Comparison of ENCODE assay signal across 11 cellular contexts in the genomic region with DNA sequence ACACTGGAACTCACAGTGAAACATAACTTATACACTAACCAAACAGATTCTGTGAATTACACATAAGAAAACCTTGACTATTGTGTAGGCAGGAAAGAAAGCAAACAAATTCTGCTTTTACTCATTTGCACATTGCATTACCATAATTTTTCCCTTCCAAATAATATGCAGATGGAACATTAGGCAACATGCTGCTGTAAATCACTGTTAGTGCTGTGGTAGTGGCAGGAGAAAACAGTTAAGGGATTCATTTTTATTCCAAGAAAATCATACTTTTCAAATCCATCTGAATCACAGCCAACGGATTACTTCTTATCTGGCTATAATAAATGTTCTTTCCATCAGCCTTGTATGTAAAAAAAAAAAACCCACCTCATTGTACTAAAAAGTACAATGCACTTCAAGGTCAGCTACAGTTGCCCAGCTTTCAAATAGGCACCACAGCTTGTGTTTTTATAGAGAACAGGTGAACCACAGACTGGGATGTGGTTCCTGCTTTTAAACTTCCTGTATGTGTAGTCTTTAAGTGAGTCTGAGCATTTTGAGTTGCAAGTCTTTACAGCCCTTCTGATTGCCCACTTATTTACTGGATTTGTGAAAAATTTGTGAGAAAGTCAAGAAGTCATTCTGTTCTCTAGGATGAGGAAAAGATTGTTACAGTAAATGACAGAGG.
"Had no signal": no experiment of that assay in that cellular context is flagged by ENCODE, and none has a peak within 500 bp of the region (broad histone marks: within the 10 kb centered on the region; RNA-seq: fewer than 3 reads in every experiment).

No MANE protein-coding gene starts in this region.

- H3K27me3 ChIP-seq: ascending aorta, dorsolateral prefrontal cortex, gastrocnemius medialis, left lung had no signal

- H3K27me3 Mint-ChIP-seq: activated B cell treated with CpG ODN at 0.5 μM for 24 hours; activated naive CD8-positive, alpha-beta T cell had no signal

- H3K9me3 Mint-ChIP-seq: activated B cell treated with CpG ODN at 0.5 μM for 24 hours had no signal

- H3K9me3 ChIP-seq: ascending aorta, gastrocnemius medialis, left lung had no signal

- ATAC-seq: gastrocnemius medialis, left lung, natural killer cell had no signal

- H3K4me3 Mint-ChIP-seq: activated B cell treated with CpG ODN at 0.5 μM for 24 hours; activated naive CD8-positive, alpha-beta T cell; natural killer cell had no signal

- H3K27ac Mint-ChIP-seq: activated B cell treated with CpG ODN at 0.5 μM for 24 hours; activated naive CD8-positive, alpha-beta T cell; natural killer cell had no signal

- DNase-seq: activated B cell treated with CpG ODN at 0.5 μM for 24 hours; activated CD4-positive, alpha-beta T cell treated with anti-CD3 and anti-CD28 coated beads, Interleukin-2, amount 50 U/mL, for 1 hour; dorsolateral prefrontal cortex; gastrocnemius medialis; left lung; natural killer cell; stimulated activated CD4-positive, alpha-beta T cell treated with anti-CD3 and anti-CD28 coated beads, Interleukin-2, amount 100 ng/mL, for 48 hours; stimulated activated naive CD4-positive, alpha-beta T cell treated with Interleukin-2 at 50 U/mL for 16 hours; T-helper 1 cell had no signal

- H3K36me3 Mint-ChIP-seq: activated naive CD8-positive, alpha-beta T cell; natural killer cell had no signal

- H3K4me3 ChIP-seq: ascending aorta, dorsolateral prefrontal cortex, gastrocnemius medialis, left lung had no signal

- H3K4me1 Mint-ChIP-seq: activated B cell treated with CpG ODN at 0.5 μM for 24 hours, natural killer cell had no signal

- H3K4me1 ChIP-seq: ascending aorta, gastrocnemius medialis, left lung had no signal

- H3K27ac ChIP-seq: ascending aorta, dorsolateral prefrontal cortex, gastrocnemius medialis, left lung had no signal

- H3K36me3 ChIP-seq: ascending aorta, gastrocnemius medialis, left lung had no signal
